Comparison of ENCODE assay signal across 8 cellular contexts in the genomic region with DNA sequence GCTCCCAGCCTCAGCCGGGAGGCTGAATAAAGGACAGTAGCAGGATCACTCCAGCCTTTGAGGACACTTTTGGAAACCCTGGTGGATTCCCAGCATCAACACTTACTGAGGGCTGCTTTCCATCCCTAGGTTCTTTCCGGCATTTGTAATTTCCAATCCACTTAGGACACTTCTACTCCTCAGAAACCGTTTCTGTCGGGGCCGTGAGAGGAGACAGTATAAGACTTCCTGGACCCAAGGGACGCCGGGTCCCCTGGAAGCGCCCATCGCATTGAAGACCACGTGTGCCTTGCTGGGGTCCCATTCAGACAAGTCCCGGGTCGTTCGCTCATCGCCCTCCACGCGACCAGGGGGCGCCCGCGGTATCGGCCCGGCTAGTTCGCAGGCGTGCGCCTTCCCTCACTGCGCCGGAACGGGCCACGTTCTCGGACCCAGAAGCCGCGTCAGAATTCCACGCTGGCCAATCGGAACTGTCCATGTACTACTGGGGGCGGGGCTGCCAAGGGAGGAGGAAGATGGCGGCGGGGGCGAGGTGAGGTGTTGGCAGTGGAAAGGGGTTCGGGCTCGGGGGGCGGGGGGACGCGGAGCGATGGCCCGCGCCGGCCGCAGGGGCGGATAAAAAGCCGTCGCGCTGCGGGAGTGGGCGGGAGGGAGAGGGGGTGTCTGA. TPM values are rescaled to one million over a fixed set of nuclear protein-coding genes. Genes with fewer than 3 reads are reported as not detected.
DNase-seq lines count a peak whose midpoint lies in the region; ATAC-seq and TF ChIP-seq lines count a peak whose summit lies in the region.

TSS of gene NUS1 (plus strand) at position 479 of the 667 bp plus-strand sequence. CDS start 202 bp downstream, outside the sequence.

- peaks cover 26% of the 10 kb centered on the region for H3K36me3 Mint-ChIP-seq in activated T-helper 2 cell treated with anti-CD3 and anti-CD28 coated beads, Interferon-gamma antibody, Interleukin-2, Interleukin-4, amounts not matched to agents 10 μg/mL and 5 μg/mL and 100 μg/mL, durations not matched to agents 14 hours and 24 hours and 36 hours (ENCODE audit: low read depth)
- peaks cover 19% of the 10 kb centered on the region for H3K36me3 Mint-ChIP-seq in natural killer cell treated with Interleukin-12 subunit alpha and Interleukin-12 subunit beta and Interleukin-15 and Interleukin-18, amount 100 ng/mL, for 72 hours

- H3K4me3 Mint-ChIP-seq in activated T-helper 2 cell treated with anti-CD3 and anti-CD28 coated beads, Interferon-gamma antibody, Interleukin-2, Interleukin-4, amounts not matched to agents 10 μg/mL and 5 μg/mL and 100 μg/mL, durations not matched to agents 14 hours and 24 hours and 36 hours (ENCODE audit: low read depth): peak within 1 kb of the TSS; percentile 89
- peak within 1 kb of the TSS; percentile 87 for H3K4me3 Mint-ChIP-seq in natural killer cell treated with Interleukin-12 subunit alpha and Interleukin-12 subunit beta and Interleukin-15 and Interleukin-18, amount 100 ng/mL, for 72 hours

- DNase-seq in HAP-1 (ENCODE audit: low spot score in 2 of 2) (peak; percentile 87 to 98), M059J (ENCODE audit: low read depth) (peak; percentile 93), fibroblast of peridontal ligament (ENCODE audit: extremely low read depth) (peak; percentile 95)
- peak; percentile 96 for DNase-seq in activated T-helper 2 cell treated with anti-CD3 and anti-CD28 coated beads, Interferon-gamma antibody, Interleukin-2, Interleukin-4, amounts not matched to agents 10 μg/mL and 5 μg/mL and 100 μg/mL, durations not matched to agents 14 hours and 24 hours and 36 hours (ENCODE audit: low spot score)
- DNase-seq in natural killer cell treated with Interleukin-12 subunit alpha and Interleukin-12 subunit beta and Interleukin-15 and Interleukin-18, amount 100 ng/mL, for 72 hours (ENCODE audit: low spot score): peak; percentile 99
- peak; percentile 98 for DNase-seq in stimulated activated naive CD4-positive, alpha-beta T cell treated with Interleukin-2 at 50 U/mL for 16 hours (lab: John Stamatoyannopoulos, UW)

- no peaks in the 10 kb centered on the region for H3K27me3 Mint-ChIP-seq in activated T-helper 2 cell treated with anti-CD3 and anti-CD28 coated beads, Interferon-gamma antibody, Interleukin-2, Interleukin-4, amounts not matched to agents 10 μg/mL and 5 μg/mL and 100 μg/mL, durations not matched to agents 14 hours and 24 hours and 36 hours (ENCODE audit: low read depth)
- no peaks in the 10 kb centered on the region for H3K27me3 Mint-ChIP-seq in natural killer cell treated with Interleukin-12 subunit alpha and Interleukin-12 subunit beta and Interleukin-15 and Interleukin-18, amount 100 ng/mL, for 72 hours

- H3K36me3 ChIP-seq in ES-I3 (ENCODE audit: insufficient read depth, low read length) (no peaks in the 10 kb centered on the region), HAP-1 (replicated peaks) (peaks cover 2% of the 10 kb centered on the region; the same call in 1 of the 2 replicates)

- peak; percentile 70 for TF ChIP-seq POLR2A in Raji (IDR thresholded peaks at IDR 0.05; ENCODE audit: insufficient read depth, low read depth, low read length)

- in situ Hi-C loops in HAP-1 (cut with MboI; ENCODE audit: low sequenced_read_pairs): no loop called here

- H3K4me1 Mint-ChIP-seq in activated T-helper 2 cell treated with anti-CD3 and anti-CD28 coated beads, Interferon-gamma antibody, Interleukin-2, Interleukin-4, amounts not matched to agents 10 μg/mL and 5 μg/mL and 100 μg/mL, durations not matched to agents 14 hours and 24 hours and 36 hours (ENCODE audit: low read depth): peaks cover 35% of the 10 kb centered on the region
- H3K4me1 Mint-ChIP-seq in natural killer cell treated with Interleukin-12 subunit alpha and Interleukin-12 subunit beta and Interleukin-15 and Interleukin-18, amount 100 ng/mL, for 72 hours (ENCODE audit: low read depth in 2 of 2): peaks cover 40 to 50% of the 10 kb centered on the region in 2 donors

- H3K9me3 ChIP-seq in ES-I3 (ENCODE audit: control insufficient read depth, insufficient read depth, low read length) (no peaks in the 10 kb centered on the region), HAP-1 (no peaks in the 10 kb centered on the region)

- peak within 1 kb of the TSS; percentile 93 for H3K9ac ChIP-seq in ES-I3 (ENCODE audit: low read depth, low read length)

- no peaks in the 10 kb centered on the region for H3K9me3 Mint-ChIP-seq in activated T-helper 2 cell treated with anti-CD3 and anti-CD28 coated beads, Interferon-gamma antibody, Interleukin-2, Interleukin-4, amounts not matched to agents 10 μg/mL and 5 μg/mL and 100 μg/mL, durations not matched to agents 14 hours and 24 hours and 36 hours
- H3K9me3 Mint-ChIP-seq in natural killer cell treated with Interleukin-12 subunit alpha and Interleukin-12 subunit beta and Interleukin-15 and Interleukin-18, amount 100 ng/mL, for 72 hours: no peaks in the 10 kb centered on the region

- peaks cover 7% of the 10 kb centered on the region for H3K4me1 ChIP-seq in ES-I3 (ENCODE audit: insufficient read depth, low read length)
- peaks cover 17% of the 10 kb centered on the region for H3K4me1 ChIP-seq in HAP-1

- peak within 1 kb of the TSS; percentile 91 for H3K27ac Mint-ChIP-seq in activated T-helper 2 cell treated with anti-CD3 and anti-CD28 coated beads, Interferon-gamma antibody, Interleukin-2, Interleukin-4, amounts not matched to agents 10 μg/mL and 5 μg/mL and 100 μg/mL, durations not matched to agents 14 hours and 24 hours and 36 hours
- peak within 1 kb of the TSS; percentile 57 to 92 for H3K27ac Mint-ChIP-seq in natural killer cell treated with Interleukin-12 subunit alpha and Interleukin-12 subunit beta and Interleukin-15 and Interleukin-18, amount 100 ng/mL, for 72 hours

- peak within 1 kb of the TSS; percentile 86 for H3K4me3 ChIP-seq in HAP-1

- intact Hi-C loops in activated T-helper 2 cell treated with anti-CD3 and anti-CD28 coated beads, Interferon-gamma antibody, Interleukin-2, Interleukin-4, amounts not matched to agents 10 μg/mL and 5 μg/mL and 100 μg/mL, durations not matched to agents 14 hours and 24 hours and 36 hours (cut with micrococcal nuclease): loop anchor here (1.0 to 2.0 kb wide), 2 partner anchors 73 to 192 kb away; partner anchors contain the start of genes DCBLD1 and GOPC

- peak; percentile 99 for ATAC-seq in natural killer cell treated with Interleukin-12 subunit alpha and Interleukin-12 subunit beta and Interleukin-15 and Interleukin-18, amount 100 ng/mL, for 72 hours

- no peaks in the 10 kb centered on the region for H3K27me3 ChIP-seq in HAP-1 (ENCODE audit: low read depth)

RNA-seq across cellular contexts. Expression of gene NUS1, which starts in this region (rescaled TPM):
- 7.4 and 18.8 TPM in 2 replicates for total RNA-seq in M059J (2014; rRNA removed; shearing (Covaris generic))
- total RNA-seq in activated T-helper 2 cell treated with anti-CD3 and anti-CD28 coated beads, Interferon-gamma antibody, Interleukin-2, Interleukin-4, amounts not matched to agents 10 μg/mL and 5 μg/mL and 100 μg/mL, durations not matched to agents 14 hours and 24 hours and 36 hours: 44.2 and 44.6 TPM in 2 replicates
- total RNA-seq in natural killer cell treated with Interleukin-12 subunit alpha and Interleukin-12 subunit beta and Interleukin-15 and Interleukin-18, amount 100 ng/mL, for 72 hours: 10 to 100 TPM; 52.7 to 59.1 TPM

Comparison
In these comparisons a context has a peak if more than half of its experiments do, and no peak if none do; other contexts are left out.
1. Peak in every context shown above with its lines: DNase-seq, ATAC-seq and H3K4me3 ChIP-seq.